In the genomic region with DNA sequence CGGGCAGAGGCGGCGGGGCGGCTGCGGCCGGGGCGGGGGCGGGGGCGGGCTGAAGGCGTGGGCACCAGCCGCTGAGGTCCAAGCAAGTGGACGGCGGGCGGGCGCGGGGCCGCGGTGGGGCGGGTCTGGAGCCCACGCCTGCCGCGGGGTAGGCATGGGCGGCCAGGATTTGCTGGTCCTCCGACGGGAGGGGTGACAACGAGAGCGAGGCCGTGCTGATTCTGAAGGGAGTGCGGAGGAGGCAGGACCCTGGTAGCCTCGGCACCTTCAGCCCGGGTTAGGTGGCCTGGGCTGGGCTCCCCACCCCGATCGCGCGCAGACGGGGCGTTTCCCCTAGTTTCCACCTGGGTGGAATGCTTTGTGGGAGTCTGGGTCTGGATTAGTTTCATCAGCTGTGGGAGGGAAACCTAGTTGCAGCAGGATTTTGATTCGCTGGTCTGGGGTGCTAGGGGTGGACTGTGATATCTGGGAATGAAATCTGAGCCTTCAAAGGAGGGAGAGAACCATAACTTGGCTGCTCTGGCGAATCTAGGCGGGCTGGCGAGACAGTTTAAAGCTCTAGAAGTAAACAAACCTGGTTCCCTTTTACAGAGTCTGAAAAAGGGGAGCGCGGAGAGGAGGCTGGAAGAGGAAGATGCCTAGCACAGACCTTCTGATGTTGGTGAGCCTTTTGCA, we compare ENCODE assay signal across 1 cellular context.
TF ChIP-seq lines count a peak whose summit lies in the region.

No MANE protein-coding gene starts in this region.

TF ChIP-seq in SK-N-SH, 30 proteins besides CTCF, POLR2A, EP300 and RAD21 (continued from another document):
- TF ChIP-seq CHD2 (IDR thresholded peaks at IDR 0.05; ENCODE audit: low read length, partially characterized antibody), result peak; percentile 13
- 0 out of 2 replicates have a peak, but pooled peaks have one; percentile 22 for TF ChIP-seq RFX5 (IDR thresholded peaks at IDR 0.05; ENCODE audit: low read length)
- TF ChIP-seq, protein P1, sequence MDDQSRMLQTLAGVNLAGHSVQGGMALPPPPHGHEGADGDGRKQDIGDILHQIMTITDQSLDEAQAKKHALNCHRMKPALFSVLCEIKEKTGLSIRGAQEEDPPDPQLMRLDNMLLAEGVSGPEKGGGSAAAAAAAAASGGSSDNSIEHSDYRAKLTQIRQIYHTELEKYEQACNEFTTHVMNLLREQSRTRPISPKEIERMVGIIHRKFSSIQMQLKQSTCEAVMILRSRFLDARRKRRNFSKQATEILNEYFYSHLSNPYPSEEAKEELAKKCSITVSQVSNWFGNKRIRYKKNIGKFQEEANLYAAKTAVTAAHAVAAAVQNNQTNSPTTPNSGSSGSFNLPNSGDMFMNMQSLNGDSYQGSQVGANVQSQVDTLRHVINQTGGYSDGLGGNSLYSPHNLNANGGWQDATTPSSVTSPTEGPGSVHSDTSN (IDR thresholded peaks at IDR 0.05), result peak; percentile 12; the same call in 1 of the 2 replicates
- TF ChIP-seq, protein P2, sequence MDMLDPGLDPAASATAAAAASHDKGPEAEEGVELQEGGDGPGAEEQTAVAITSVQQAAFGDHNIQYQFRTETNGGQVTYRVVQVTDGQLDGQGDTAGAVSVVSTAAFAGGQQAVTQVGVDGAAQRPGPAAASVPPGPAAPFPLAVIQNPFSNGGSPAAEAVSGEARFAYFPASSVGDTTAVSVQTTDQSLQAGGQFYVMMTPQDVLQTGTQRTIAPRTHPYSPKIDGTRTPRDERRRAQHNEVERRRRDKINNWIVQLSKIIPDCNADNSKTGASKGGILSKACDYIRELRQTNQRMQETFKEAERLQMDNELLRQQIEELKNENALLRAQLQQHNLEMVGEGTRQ (IDR thresholded peaks at IDR 0.05; ENCODE audit: borderline replicate concordance, low read depth, low read length), result no peak
- TF ChIP-seq, protein P3, sequence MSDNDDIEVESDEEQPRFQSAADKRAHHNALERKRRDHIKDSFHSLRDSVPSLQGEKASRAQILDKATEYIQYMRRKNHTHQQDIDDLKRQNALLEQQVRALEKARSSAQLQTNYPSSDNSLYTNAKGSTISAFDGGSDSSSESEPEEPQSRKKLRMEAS (IDR thresholded peaks at IDR 0.05; ENCODE audit: low read depth), result peak; percentile 49; the same call in 1 of the 2 replicates
- 0 out of 2 replicates have a peak, but pooled peaks have one; percentile 12 for TF ChIP-seq SMC3 (IDR thresholded peaks at IDR 0.05; ENCODE audit: low read depth, low read length)
- no peak for TF ChIP-seq TCF12 (IDR thresholded peaks at IDR 0.05)
- peak; percentile 61; the same call in 1 of the 2 replicates for TF ChIP-seq POLR2AphosphoS5 (IDR thresholded peaks at IDR 0.05; ENCODE audit: low read depth, low read length)
- TF ChIP-seq TAF1 (IDR thresholded peaks at IDR 0.05; ENCODE audit: borderline replicate concordance, low read depth, low read length), result peak; percentile 57; the same call in 1 of the 2 replicates
